12 cellular contexts compared by ENCODE assay signal in the genomic region with DNA sequence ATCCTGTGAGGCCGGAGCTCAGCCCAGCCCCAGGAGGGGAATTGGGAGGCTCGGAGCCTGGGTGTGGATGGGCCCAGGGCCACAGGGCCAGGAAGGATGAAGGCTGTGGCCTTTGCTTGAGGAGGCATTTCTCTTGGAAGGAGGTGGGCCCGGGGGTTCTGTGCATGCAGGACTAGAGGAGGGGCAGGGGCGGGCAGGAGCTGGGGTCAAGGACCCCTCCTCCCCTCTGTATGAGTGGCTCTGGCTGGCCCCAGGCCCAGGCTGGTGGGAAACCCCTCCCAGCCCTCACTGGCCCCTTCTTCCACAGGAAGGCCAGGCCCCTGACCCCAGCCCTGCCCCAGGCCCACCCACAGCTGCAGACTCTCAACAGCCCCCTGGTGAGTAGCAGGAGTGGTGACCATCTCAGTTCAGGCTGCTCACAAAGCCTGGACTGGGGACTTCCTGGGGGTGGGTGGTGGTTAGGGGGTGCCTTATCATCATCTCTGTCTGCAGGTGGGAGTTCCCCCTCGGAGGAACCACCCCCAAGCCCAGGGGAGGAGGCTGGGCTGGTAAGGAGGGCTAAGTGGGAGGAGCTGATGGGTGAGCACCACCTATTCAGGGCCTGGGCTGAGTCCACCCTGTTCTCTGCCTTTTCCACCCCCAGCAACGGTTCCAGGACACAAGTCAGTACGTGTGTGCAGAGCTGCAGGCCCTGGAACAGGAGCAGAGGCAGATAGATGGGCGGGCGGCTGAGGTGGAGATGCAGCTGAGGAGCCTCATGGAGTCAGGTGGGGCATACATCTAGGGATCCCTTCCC. TPM values are rescaled to one million over a fixed set of nuclear protein-coding genes. Genes with fewer than 3 reads are reported as not detected.
A peak's percentile ranks its signal among the peaks of the same experiment; 100 is the strongest.
DNase-seq lines count a peak whose midpoint lies in the region; ATAC-seq and TF ChIP-seq lines count a peak whose summit lies in the region.
"Had no signal": no experiment of that assay in that cellular context is flagged by ENCODE, and none has a peak within 500 bp of the region (broad histone marks: within the 10 kb centered on the region; RNA-seq: fewer than 3 reads in every experiment).

No MANE protein-coding gene starts in this region.

- H3K9me3 ChIP-seq in right atrium auricular region (no peaks in the 10 kb centered on the region), tibial artery (no peaks in the 10 kb centered on the region)
- H3K9me3 ChIP-seq: tibial nerve had no signal

- H3K4me1 ChIP-seq in right atrium auricular region = peaks cover 0 to 70% of the 10 kb centered on the region in 2 donors
- peaks cover 0 to 56% (median 45%) of the 10 kb centered on the region in 4 donors for H3K4me1 ChIP-seq in tibial artery

- peaks cover 26% of the 10 kb centered on the region for H3K4me1 Mint-ChIP-seq in T-helper 2 cell treated with Interferon-gamma antibody and Interleukin-4, amounts not matched to agents 5 μg/mL and 100 μg/mL, for 36 hours (ENCODE audit: low read depth)

- no peaks in the 10 kb centered on the region for H3K9me3 Mint-ChIP-seq in T-helper 2 cell treated with Interferon-gamma antibody and Interleukin-4, amounts not matched to agents 5 μg/mL and 100 μg/mL, for 36 hours

- H3K27ac Mint-ChIP-seq in T-helper 2 cell treated with Interferon-gamma antibody and Interleukin-4, amounts not matched to agents 5 μg/mL and 100 μg/mL, for 36 hours = peak overlapping the region; percentile 92

- H3K4me3 ChIP-seq in right atrium auricular region (no peak overlapping the region), tibial artery (no peak overlapping the region)
- H3K4me3 ChIP-seq: tibial nerve had no signal

- H3K27ac ChIP-seq in right atrium auricular region (no peak overlapping the region), tibial artery (peak overlapping the region; percentile 24 to 74)
- H3K27ac ChIP-seq: epithelial cell of prostate had no signal

- peaks cover 28% of the 10 kb centered on the region for H3K36me3 Mint-ChIP-seq in T-helper 2 cell treated with Interferon-gamma antibody and Interleukin-4, amounts not matched to agents 5 μg/mL and 100 μg/mL, for 36 hours (ENCODE audit: low read depth)

- intact Hi-C loops in Right ventricle myocardium inferior (cut with DNase I) = loop anchor here (2.0 kb wide), 1 partner anchor 49 kb away; no protein-coding TSS in a partner anchor
- intact Hi-C loops in tibial artery (cut with DNase I; ENCODE audit: low total_unique reads) = loop anchor here (5.0 kb wide), 1 partner anchor 47 kb away; no protein-coding TSS in a partner anchor

- H3K4me3 Mint-ChIP-seq in T-helper 2 cell treated with Interferon-gamma antibody and Interleukin-4, amounts not matched to agents 5 μg/mL and 100 μg/mL, for 36 hours = no peak overlapping the region

- H3K27me3 ChIP-seq in right atrium auricular region (no peaks in the 10 kb centered on the region), tibial artery (no peaks in the 10 kb centered on the region)
- H3K27me3 ChIP-seq: tibial nerve had no signal

- H3K36me3 ChIP-seq in right atrium auricular region (peaks cover 28% of the 10 kb centered on the region), tibial artery (peaks cover 41 to 70% (median 60%) of the 10 kb centered on the region in 3 donors)

- ATAC-seq in Right ventricle myocardium inferior = no peak

- peak; percentile 59 for DNase-seq in Right ventricle myocardium inferior (ENCODE audit: missing footprints)
- DNase-seq in right atrium auricular region (ENCODE audit: low spot score) = no peak
- no peak for DNase-seq in T-helper 2 cell treated with Interferon-gamma antibody and Interleukin-4, amounts not matched to agents 5 μg/mL and 100 μg/mL, for 36 hours (ENCODE audit: low spot score)
- peak; percentile 35 for DNase-seq in germinal center (ENCODE audit: low spot score)
- no peak for DNase-seq in tibial artery
- DNase-seq in SKM-1 treated with dmso at 0.1 percent for 144 hours (lab: John Stamatoyannopoulos, UW; ENCODE audit: unreplicated experiment) = no peak
- no peak for DNase-seq in NCI-H1105 treated with DMSO at 0.1 percent for 48 hours (lab: John Stamatoyannopoulos, UW)
- DNase-seq in ACHN = no peak
- DNase-seq: aorta, NCI-H2107 had no signal

- in situ Hi-C loops in ACHN (cut with HindIII; ENCODE audit: low pct_ligation_motif_present, low pct_unique_long_range_greater_than_20kb, low sequenced_read_pairs) = no loop called here

- H3K27me3 Mint-ChIP-seq in T-helper 2 cell treated with Interferon-gamma antibody and Interleukin-4, amounts not matched to agents 5 μg/mL and 100 μg/mL, for 36 hours (ENCODE audit: low read depth) = no peaks in the 10 kb centered on the region

- no peak for TF ChIP-seq CTCF in right atrium auricular region (IDR thresholded peaks at IDR 0.05)
- TF ChIP-seq CTCF in tibial artery (IDR thresholded peaks at IDR 0.05) = no peak

RNA-seq across cellular contexts. Expression of gene KCNK7, which starts 6.0 kb away (rescaled TPM):
- total RNA-seq in Right ventricle myocardium inferior (0.43 TPM), right atrium auricular region (under 1 TPM in 1 of 2 donors, not detected in 1; 0.39 TPM)

RNA-seq across cellular contexts. Expression of gene EHBP1L1, which starts 13.8 kb away (rescaled TPM):
- total RNA-seq in Right ventricle myocardium inferior = 61.0 TPM
- total RNA-seq in right atrium auricular region = 10 to 100 TPM; 20.5 to 85.3 TPM

RNA-seq across cellular contexts. Expression of gene FAM89B, which starts 17.3 kb away (rescaled TPM):
- total RNA-seq in Right ventricle myocardium inferior = 45.1 TPM
- 10 to 100 TPM; 25.7 to 51.0 TPM for total RNA-seq in right atrium auricular region

RNA-seq across cellular contexts. Expression of gene ZNRD2, which starts 19.4 kb away (rescaled TPM):
- 23.3 TPM for total RNA-seq in Right ventricle myocardium inferior
- total RNA-seq in right atrium auricular region = 10 to 100 TPM; 36.1 to 50.6 TPM

RNA-seq across cellular contexts. Expression of gene MAP3K11, which starts 24.4 kb away (rescaled TPM):
- total RNA-seq in Right ventricle myocardium inferior (40.0 TPM), right atrium auricular region (10 to 100 TPM; 21.1 to 30.5 TPM)

Comparison
In these comparisons a context has a peak if more than half of its experiments do, and no peak if none do; other contexts are left out.
1. DNase-seq: peak in Right ventricle myocardium inferior (single experiment) and germinal center (single experiment); none in right atrium auricular region (single experiment), T-helper 2 cell treated with Interferon-gamma antibody and Interleukin-4, amounts not matched to agents 5 μg/mL and 100 μg/mL, for 36 hours (single experiment), tibial artery (0 of 2), SKM-1 treated with dmso at 0.1 percent for 144 hours (single experiment), NCI-H1105 treated with DMSO at 0.1 percent for 48 hours (single experiment) and ACHN (single experiment).
2. H3K27ac ChIP-seq: peak in tibial artery (2 of 2); none in right atrium auricular region (0 of 2).